ENCODE assay signal across 12 cellular contexts in the genomic region with DNA sequence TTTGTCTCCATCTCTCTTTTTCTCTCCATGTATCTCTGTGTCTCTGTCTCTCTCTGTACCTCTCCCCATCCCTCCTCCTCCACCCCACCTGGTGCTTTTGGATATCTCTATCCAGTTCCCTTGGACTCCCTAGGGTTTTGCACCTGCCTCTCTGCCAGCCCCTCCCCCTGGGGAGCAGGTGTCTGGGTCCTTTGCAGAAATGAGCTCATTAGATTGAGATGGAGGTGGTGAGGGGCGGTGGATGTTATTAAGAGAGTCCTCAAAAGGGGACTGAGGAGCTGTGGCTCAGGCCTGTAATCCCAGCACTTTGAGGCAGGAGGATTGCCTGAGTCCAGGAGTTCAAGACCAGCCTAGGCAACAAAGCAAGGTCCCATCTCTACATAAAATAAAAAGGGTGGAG. TPM values are rescaled to one million over a fixed set of nuclear protein-coding genes. Genes with fewer than 3 reads are reported as not detected.
DNase-seq lines count a peak whose midpoint lies in the region; ATAC-seq and TF ChIP-seq lines count a peak whose summit lies in the region.
"Had no signal": no experiment of that assay in that cellular context is flagged by ENCODE, and none has a peak within 500 bp of the region (broad histone marks: within the 10 kb centered on the region; RNA-seq: fewer than 3 reads in every experiment).

No MANE protein-coding gene starts in this region.

- H3K4me3 ChIP-seq in prostate gland = peak overlapping the region in 1 of 2 donors; percentile 34
- H3K4me3 ChIP-seq in brain microvascular endothelial cell (ENCODE audit: low read depth, low read length) = no peak overlapping the region
- H3K4me3 ChIP-seq: smooth muscle cell had no signal

- DNase-seq in NCI-H2227 (lab: John Stamatoyannopoulos, UW; ENCODE audit: unreplicated experiment) (peak; percentile 30), NCI-H2227 treated with DMSO at 0.1 percent for 48 hours (lab: John Stamatoyannopoulos, UW) (no peak), NCI-H2081 treated with DMSO at 0.1 percent for 48 hours (lab: John Stamatoyannopoulos, UW) (peak; percentile 54), prostate gland (ENCODE audit: low spot score) (no peak), NCI-H446 treated with DMSO at 0.1 percent for 48 hours (lab: John Stamatoyannopoulos, UW) (no peak), brain microvascular endothelial cell (no peak)
- DNase-seq in activated CD4-positive, alpha-beta memory T cell treated with anti-CD3 and anti-CD28 coated beads, Interleukin-2, amount 10 ng/mL, durations not matched to agents 7 days and 5 days = no peak
- DNase-seq: HFFc6 had no signal

- no peaks in the 10 kb centered on the region for H3K9me3 ChIP-seq in prostate gland

- peaks cover 3% of the 10 kb centered on the region for H3K4me1 ChIP-seq in prostate gland (replicated peaks)

- 62% methylated on average over 1 of the region's 1 CpG for WGBS in prostate gland

- H3K4me3 Mint-ChIP-seq in activated CD4-positive, alpha-beta memory T cell treated with anti-CD3 and anti-CD28 coated beads, Interleukin-2, amount 10 ng/mL, durations not matched to agents 7 days and 5 days = peak overlapping the region; percentile 72
- H3K4me3 Mint-ChIP-seq: HFFc6 had no signal

- CTCF ChIA-PET in activated CD4-positive, alpha-beta memory T cell treated with anti-CD3 and anti-CD28 coated beads, Interleukin-2, amount 10 ng/mL, durations not matched to agents 7 days and 5 days (lab: Charles Lee) = interaction anchor here (0.6 to 8.6 kb wide), 6 partner anchors 12 to 209 kb away, joined by 3 to 124 read pairs (median 5); a partner anchor contains a TSS

- H3K9me3 Mint-ChIP-seq in activated CD4-positive, alpha-beta memory T cell treated with anti-CD3 and anti-CD28 coated beads, Interleukin-2, amount 10 ng/mL, durations not matched to agents 7 days and 5 days = no peaks in the 10 kb centered on the region
- H3K9me3 Mint-ChIP-seq: HFFc6 had no signal

- POLR2A ChIA-PET in activated CD4-positive, alpha-beta memory T cell treated with anti-CD3 and anti-CD28 coated beads, Interleukin-2, amount 10 ng/mL, durations not matched to agents 7 days and 5 days (lab: Charles Lee) = interaction anchor here (1.3 to 9.4 kb wide), 3 partner anchors 11 to 33 kb away, joined by 4 to 152 read pairs (median 149); a partner anchor contains a TSS

- H3K36me3 Mint-ChIP-seq in activated CD4-positive, alpha-beta memory T cell treated with anti-CD3 and anti-CD28 coated beads, Interleukin-2, amount 10 ng/mL, durations not matched to agents 7 days and 5 days (ENCODE audit: low read depth) = peaks cover 52% of the 10 kb centered on the region

- H3K27ac ChIP-seq in prostate gland = peak overlapping the region; percentile 75 to 82
- H3K27ac ChIP-seq in brain microvascular endothelial cell = no peak overlapping the region

- intact Hi-C loops in prostate gland (cut with DNase I) = no loop called here

- no peaks in the 10 kb centered on the region for H3K36me3 ChIP-seq in prostate gland
- H3K36me3 ChIP-seq in brain microvascular endothelial cell (replicated peaks) = no peaks in the 10 kb centered on the region

- TF ChIP-seq CTCF in prostate gland (IDR thresholded peaks at IDR 0.05) (no peak), brain microvascular endothelial cell (IDR thresholded peaks at IDR 0.05; ENCODE audit: low read depth, low read length, missing control alignments) (no peak)

- no peaks in the 10 kb centered on the region for H3K27me3 Mint-ChIP-seq in activated CD4-positive, alpha-beta memory T cell treated with anti-CD3 and anti-CD28 coated beads, Interleukin-2, amount 10 ng/mL, durations not matched to agents 7 days and 5 days

- peaks cover 73% of the 10 kb centered on the region for H3K4me1 Mint-ChIP-seq in activated CD4-positive, alpha-beta memory T cell treated with anti-CD3 and anti-CD28 coated beads, Interleukin-2, amount 10 ng/mL, durations not matched to agents 7 days and 5 days

- peak overlapping the region; percentile 92 for H3K27ac Mint-ChIP-seq in activated CD4-positive, alpha-beta memory T cell treated with anti-CD3 and anti-CD28 coated beads, Interleukin-2, amount 10 ng/mL, durations not matched to agents 7 days and 5 days

- no peak for TF ChIP-seq POLR2A in prostate gland (IDR thresholded peaks at IDR 0.05)

- no peaks in the 10 kb centered on the region for H3K27me3 ChIP-seq in prostate gland (replicated peaks; ENCODE audit: insufficient read depth)
- H3K27me3 ChIP-seq in brain microvascular endothelial cell (replicated peaks) = no peaks in the 10 kb centered on the region

- ATAC-seq in HG03175 (IDR thresholded peaks at IDR 0.05; ENCODE audit: unreplicated experiment) = no peak
- ATAC-seq: left lobe of liver had no signal

- in situ Hi-C loops in brain microvascular endothelial cell (cut with HindIII; ENCODE audit: low pct_ligation_motif_present, low sequenced_read_pairs) = no loop called here

RNA-seq across cellular contexts. Expression of a gene that starts 2.1 kb away (rescaled TPM):
- total RNA-seq in activated CD4-positive, alpha-beta memory T cell treated with anti-CD3 and anti-CD28 coated beads, Interleukin-2, amount 10 ng/mL, durations not matched to agents 7 days and 5 days = 10 to 100 TPM; 71.7 to 72.3 TPM
- 10 to 100 TPM; 65.1 to 86.1 TPM for total RNA-seq in prostate gland
- total RNA-seq: A673 had no signal

RNA-seq across cellular contexts. Expression of a gene that starts 23.6 kb away (rescaled TPM):
- total RNA-seq in activated CD4-positive, alpha-beta memory T cell treated with anti-CD3 and anti-CD28 coated beads, Interleukin-2, amount 10 ng/mL, durations not matched to agents 7 days and 5 days = under 1 TPM; 0.70 to 0.71 TPM
- total RNA-seq in prostate gland = 1 to 10 TPM; 2.7 to 6.2 TPM
- total RNA-seq: A673, left lobe of liver had no signal

RNA-seq across cellular contexts. Expression of a gene that starts 23.9 kb away (rescaled TPM):
- 10 to 100 TPM; 58.1 to 64.6 TPM for total RNA-seq in activated CD4-positive, alpha-beta memory T cell treated with anti-CD3 and anti-CD28 coated beads, Interleukin-2, amount 10 ng/mL, durations not matched to agents 7 days and 5 days
- total RNA-seq in prostate gland = 10 to 100 TPM; 22.9 to 45.1 TPM

RNA-seq across cellular contexts. Expression of a gene that starts 48.5 kb away (rescaled TPM):
- 1 to 10 TPM; 6.5 to 6.8 TPM for total RNA-seq in activated CD4-positive, alpha-beta memory T cell treated with anti-CD3 and anti-CD28 coated beads, Interleukin-2, amount 10 ng/mL, durations not matched to agents 7 days and 5 days
- total RNA-seq in prostate gland = 1 to 10 TPM; 5.8 to 8.9 TPM

Comparison
In these comparisons a context has a peak if more than half of its experiments do, and no peak if none do; other contexts are left out.
1. DNase-seq: peak in NCI-H2227 (single experiment) and NCI-H2081 treated with DMSO at 0.1 percent for 48 hours (single experiment); none in NCI-H2227 treated with DMSO at 0.1 percent for 48 hours (single experiment), activated CD4-positive, alpha-beta memory T cell treated with anti-CD3 and anti-CD28 coated beads, Interleukin-2, amount 10 ng/mL, durations not matched to agents 7 days and 5 days (single experiment), prostate gland (single experiment), NCI-H446 treated with DMSO at 0.1 percent for 48 hours (single experiment) and brain microvascular endothelial cell (single experiment).